In the genomic region with DNA sequence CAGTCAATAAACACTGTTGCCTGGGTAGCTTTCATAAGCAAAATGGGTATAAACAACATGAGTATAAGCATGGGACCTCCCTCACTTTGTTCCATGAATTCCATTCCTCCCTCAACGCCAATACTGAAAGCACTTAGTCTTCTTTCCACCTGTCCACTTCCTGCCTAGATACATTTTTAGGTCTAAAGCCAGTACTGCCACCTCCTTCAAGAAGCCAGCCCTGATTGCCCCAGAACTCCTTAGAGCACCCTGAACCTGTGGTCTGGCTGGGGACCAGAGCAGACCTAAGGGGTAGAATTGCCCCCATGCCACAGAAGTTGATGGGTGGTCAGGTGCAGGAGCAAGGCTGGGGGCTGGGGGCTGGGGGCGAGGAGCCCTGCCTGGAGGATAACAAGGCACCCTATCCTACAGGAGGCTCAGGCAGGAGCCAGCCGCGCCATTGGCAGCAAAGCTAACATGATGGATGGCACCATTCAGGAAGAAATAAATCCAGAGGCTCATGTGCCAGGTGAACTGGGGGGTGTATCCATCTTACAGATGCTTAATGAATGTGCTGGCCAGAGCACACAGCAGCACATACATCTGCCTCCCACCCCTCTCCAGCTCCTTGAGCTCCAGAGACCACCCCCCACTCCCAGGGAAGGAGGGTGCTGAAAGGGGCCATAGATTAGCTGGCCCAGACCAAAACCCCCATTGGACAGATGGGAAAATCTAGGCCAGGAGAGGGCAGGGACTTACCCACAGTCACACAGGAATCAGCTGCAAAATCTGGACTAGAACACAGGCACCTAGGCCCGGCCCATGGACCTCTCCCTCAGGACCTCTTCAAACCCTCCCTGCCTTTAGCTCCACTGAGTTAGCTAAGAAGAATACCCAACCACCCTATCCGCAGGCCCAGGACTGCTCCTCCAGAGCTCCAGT, we compare ENCODE assay signal across 3 cellular contexts.
A peak's percentile ranks its signal among the peaks of the same experiment; 100 is the strongest.
TF ChIP-seq lines count a peak whose summit lies in the region.

No MANE protein-coding gene starts in this region.

TF ChIP-seq in SK-N-SH treated with all-trans-retinoic acid at 6 μM for 48 hours, 23 proteins besides CTCF, POLR2A, EP300 and RAD21 (continues in another document):
- TF ChIP-seq ISL1 (CRISPR knock-in tag; IDR thresholded peaks at IDR 0.05): no peak
- TF ChIP-seq GLIS3 (CRISPR knock-in tag; IDR thresholded peaks at IDR 0.05): no peak
- no peak for TF ChIP-seq POU6F1 (CRISPR knock-in tag; IDR thresholded peaks at IDR 0.05; ENCODE audit: borderline replicate concordance, low read depth)
- TF ChIP-seq, protein P1, sequence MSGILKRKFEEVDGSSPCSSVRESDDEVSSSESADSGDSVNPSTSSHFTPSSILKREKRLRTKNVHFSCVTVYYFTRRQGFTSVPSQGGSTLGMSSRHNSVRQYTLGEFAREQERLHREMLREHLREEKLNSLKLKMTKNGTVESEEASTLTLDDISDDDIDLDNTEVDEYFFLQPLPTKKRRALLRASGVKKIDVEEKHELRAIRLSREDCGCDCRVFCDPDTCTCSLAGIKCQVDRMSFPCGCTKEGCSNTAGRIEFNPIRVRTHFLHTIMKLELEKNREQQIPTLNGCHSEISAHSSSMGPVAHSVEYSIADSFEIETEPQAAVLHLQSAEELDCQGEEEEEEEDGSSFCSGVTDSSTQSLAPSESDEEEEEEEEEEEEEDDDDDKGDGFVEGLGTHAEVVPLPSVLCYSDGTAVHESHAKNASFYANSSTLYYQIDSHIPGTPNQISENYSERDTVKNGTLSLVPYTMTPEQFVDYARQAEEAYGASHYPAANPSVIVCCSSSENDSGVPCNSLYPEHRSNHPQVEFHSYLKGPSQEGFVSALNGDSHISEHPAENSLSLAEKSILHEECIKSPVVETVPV (CRISPR knock-in tag; IDR thresholded peaks at IDR 0.05): no peak
- TF ChIP-seq, protein P2, sequence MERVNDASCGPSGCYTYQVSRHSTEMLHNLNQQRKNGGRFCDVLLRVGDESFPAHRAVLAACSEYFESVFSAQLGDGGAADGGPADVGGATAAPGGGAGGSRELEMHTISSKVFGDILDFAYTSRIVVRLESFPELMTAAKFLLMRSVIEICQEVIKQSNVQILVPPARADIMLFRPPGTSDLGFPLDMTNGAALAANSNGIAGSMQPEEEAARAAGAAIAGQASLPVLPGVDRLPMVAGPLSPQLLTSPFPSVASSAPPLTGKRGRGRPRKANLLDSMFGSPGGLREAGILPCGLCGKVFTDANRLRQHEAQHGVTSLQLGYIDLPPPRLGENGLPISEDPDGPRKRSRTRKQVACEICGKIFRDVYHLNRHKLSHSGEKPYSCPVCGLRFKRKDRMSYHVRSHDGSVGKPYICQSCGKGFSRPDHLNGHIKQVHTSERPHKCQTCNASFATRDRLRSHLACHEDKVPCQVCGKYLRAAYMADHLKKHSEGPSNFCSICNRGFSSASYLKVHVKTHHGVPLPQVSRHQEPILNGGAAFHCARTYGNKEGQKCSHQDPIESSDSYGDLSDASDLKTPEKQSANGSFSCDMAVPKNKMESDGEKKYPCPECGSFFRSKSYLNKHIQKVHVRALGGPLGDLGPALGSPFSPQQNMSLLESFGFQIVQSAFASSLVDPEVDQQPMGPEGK (CRISPR knock-in tag; IDR thresholded peaks at IDR 0.05; ENCODE audit: borderline replicate concordance): no peak

TF ChIP-seq in SK-N-SH, 30 proteins besides CTCF, POLR2A, EP300 and RAD21:
- no peak for TF ChIP-seq YY1 (IDR thresholded peaks at IDR 0.05; ENCODE audit: low read depth)
- TF ChIP-seq, protein P3, sequence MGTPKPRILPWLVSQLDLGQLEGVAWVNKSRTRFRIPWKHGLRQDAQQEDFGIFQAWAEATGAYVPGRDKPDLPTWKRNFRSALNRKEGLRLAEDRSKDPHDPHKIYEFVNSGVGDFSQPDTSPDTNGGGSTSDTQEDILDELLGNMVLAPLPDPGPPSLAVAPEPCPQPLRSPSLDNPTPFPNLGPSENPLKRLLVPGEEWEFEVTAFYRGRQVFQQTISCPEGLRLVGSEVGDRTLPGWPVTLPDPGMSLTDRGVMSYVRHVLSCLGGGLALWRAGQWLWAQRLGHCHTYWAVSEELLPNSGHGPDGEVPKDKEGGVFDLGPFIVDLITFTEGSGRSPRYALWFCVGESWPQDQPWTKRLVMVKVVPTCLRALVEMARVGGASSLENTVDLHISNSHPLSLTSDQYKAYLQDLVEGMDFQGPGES (IDR thresholded peaks at IDR 0.05; ENCODE audit: low read depth, low read length): no peak
- TF ChIP-seq, protein P4, sequence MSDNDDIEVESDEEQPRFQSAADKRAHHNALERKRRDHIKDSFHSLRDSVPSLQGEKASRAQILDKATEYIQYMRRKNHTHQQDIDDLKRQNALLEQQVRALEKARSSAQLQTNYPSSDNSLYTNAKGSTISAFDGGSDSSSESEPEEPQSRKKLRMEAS (IDR thresholded peaks at IDR 0.05; ENCODE audit: low read depth): no peak
- TF ChIP-seq FOXJ3 (CRISPR knock-in tag; IDR thresholded peaks at IDR 0.05): no peak
- TF ChIP-seq EZH2phosphoT487 (IDR thresholded peaks at IDR 0.05; ENCODE audit: borderline replicate concordance, low read depth): no peak
- no peak for TF ChIP-seq RCOR1 (IDR thresholded peaks at IDR 0.05; ENCODE audit: low read length)
- no peak for TF ChIP-seq FOSL2 (IDR thresholded peaks at IDR 0.05; ENCODE audit: borderline replicate concordance, low read depth)
- TF ChIP-seq NRF1 (IDR thresholded peaks at IDR 0.05; ENCODE audit: low read depth, low read length): no peak
- TF ChIP-seq, protein P5, sequence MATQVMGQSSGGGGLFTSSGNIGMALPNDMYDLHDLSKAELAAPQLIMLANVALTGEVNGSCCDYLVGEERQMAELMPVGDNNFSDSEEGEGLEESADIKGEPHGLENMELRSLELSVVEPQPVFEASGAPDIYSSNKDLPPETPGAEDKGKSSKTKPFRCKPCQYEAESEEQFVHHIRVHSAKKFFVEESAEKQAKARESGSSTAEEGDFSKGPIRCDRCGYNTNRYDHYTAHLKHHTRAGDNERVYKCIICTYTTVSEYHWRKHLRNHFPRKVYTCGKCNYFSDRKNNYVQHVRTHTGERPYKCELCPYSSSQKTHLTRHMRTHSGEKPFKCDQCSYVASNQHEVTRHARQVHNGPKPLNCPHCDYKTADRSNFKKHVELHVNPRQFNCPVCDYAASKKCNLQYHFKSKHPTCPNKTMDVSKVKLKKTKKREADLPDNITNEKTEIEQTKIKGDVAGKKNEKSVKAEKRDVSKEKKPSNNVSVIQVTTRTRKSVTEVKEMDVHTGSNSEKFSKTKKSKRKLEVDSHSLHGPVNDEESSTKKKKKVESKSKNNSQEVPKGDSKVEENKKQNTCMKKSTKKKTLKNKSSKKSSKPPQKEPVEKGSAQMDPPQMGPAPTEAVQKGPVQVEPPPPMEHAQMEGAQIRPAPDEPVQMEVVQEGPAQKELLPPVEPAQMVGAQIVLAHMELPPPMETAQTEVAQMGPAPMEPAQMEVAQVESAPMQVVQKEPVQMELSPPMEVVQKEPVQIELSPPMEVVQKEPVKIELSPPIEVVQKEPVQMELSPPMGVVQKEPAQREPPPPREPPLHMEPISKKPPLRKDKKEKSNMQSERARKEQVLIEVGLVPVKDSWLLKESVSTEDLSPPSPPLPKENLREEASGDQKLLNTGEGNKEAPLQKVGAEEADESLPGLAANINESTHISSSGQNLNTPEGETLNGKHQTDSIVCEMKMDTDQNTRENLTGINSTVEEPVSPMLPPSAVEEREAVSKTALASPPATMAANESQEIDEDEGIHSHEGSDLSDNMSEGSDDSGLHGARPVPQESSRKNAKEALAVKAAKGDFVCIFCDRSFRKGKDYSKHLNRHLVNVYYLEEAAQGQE (IDR thresholded peaks at IDR 0.05; ENCODE audit: low read depth, low read length): no peak
TF ChIP-seq in SK-N-SH: peak in this region for 0.

TF ChIP-seq in K562, 482 proteins besides CTCF, POLR2A, EP300 and RAD21:
- TF ChIP-seq ZEB2 (IDR thresholded peaks at IDR 0.05) (no peak), MYBL2 (IDR thresholded peaks at IDR 0.05; ENCODE audit: low read depth) (no peak), MYBL2 (CRISPR knock-in tag; IDR thresholded peaks at IDR 0.05; ENCODE audit: borderline replicate concordance) (no peak), ZFP36 (IDR thresholded peaks at IDR 0.05; ENCODE audit: low read depth, low read length, partially characterized antibody) (peak; percentile 94), HMG20A (CRISPR knock-in tag; conservative IDR thresholded peaks at IDR 0.05) (no peak), ZNF398 (CRISPR knock-in tag; IDR thresholded peaks at IDR 0.05) (no peak), ZNF3 (CRISPR knock-in tag; IDR thresholded peaks at IDR 0.05) (no peak), ATF7 (IDR thresholded peaks at IDR 0.05) (no peak), RBM25 (IDR thresholded peaks at IDR 0.05; ENCODE audit: low read depth, low read length, severe bottlenecking) (peak; percentile 12), CBFA2T3 (IDR thresholded peaks at IDR 0.05) (no peak), MTF1 (CRISPR knock-in tag; IDR thresholded peaks at IDR 0.05; ENCODE audit: borderline replicate concordance) (no peak), TCF3 (CRISPR knock-in tag; IDR thresholded peaks at IDR 0.05) (no peak), BCOR (IDR thresholded peaks at IDR 0.05) (no peak)
- TF ChIP-seq, protein P6, sequence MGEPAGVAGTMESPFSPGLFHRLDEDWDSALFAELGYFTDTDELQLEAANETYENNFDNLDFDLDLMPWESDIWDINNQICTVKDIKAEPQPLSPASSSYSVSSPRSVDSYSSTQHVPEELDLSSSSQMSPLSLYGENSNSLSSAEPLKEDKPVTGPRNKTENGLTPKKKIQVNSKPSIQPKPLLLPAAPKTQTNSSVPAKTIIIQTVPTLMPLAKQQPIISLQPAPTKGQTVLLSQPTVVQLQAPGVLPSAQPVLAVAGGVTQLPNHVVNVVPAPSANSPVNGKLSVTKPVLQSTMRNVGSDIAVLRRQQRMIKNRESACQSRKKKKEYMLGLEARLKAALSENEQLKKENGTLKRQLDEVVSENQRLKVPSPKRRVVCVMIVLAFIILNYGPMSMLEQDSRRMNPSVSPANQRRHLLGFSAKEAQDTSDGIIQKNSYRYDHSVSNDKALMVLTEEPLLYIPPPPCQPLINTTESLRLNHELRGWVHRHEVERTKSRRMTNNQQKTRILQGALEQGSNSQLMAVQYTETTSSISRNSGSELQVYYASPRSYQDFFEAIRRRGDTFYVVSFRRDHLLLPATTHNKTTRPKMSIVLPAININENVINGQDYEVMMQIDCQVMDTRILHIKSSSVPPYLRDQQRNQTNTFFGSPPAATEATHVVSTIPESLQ (CRISPR knock-in tag; IDR thresholded peaks at IDR 0.05): no peak
TF ChIP-seq in K562: peak in this region for 2.
